8 cellular contexts compared by ENCODE assay signal in the genomic region with DNA sequence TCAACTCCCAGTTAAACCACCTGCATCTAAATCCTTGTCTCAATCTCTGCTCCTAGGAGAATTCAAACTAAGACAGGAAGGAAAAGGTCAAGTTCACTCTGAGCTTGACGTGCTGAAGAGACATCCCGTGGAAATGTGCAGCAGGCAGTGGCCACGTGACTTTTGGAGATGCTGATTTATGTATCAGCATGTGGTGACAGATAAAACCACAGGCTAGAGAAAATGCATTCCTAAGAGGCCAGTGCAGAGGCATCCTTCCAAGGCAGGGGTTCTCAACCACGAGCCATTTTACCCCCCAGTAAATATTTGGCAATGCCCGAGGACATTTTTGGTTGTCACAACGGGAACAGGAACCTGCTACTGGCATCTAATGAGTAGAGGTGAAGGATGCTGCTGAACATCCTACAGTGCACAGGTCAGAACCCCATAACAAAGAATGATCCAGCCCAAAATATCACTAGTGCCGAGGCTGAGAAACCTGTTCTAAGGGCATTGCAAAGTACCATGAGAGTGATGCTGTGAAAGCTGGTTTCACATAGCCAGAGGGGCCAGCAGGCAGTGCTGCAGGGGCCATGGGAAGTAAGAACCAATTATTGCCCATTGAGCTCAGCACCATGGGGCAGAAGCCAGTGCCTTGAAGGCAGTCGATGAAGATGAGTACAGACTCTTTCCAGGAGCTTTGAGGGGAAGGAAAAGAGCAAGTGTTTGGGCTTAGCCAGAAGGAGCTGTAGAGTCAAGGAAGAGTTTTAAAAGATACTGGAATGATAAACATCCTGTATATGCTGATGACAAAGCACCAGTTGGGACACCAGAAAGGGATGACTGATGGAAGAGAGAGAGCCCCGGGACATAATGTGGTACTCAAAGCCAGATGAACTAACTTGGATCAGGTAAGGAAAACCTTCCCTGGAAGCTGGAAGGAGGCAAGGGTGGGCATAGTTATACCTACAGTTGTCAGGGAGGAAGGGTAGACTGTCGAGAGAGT.
DNase-seq lines count a peak whose midpoint lies in the region; ATAC-seq, FAIRE-seq and TF ChIP-seq lines count a peak whose summit lies in the region.
"Had no signal": no experiment of that assay in that cellular context is flagged by ENCODE, and none has a peak within 500 bp of the region (broad histone marks: within the 10 kb centered on the region; RNA-seq: fewer than 3 reads in every experiment).

No MANE protein-coding gene starts in this region.

- H3K9me1 ChIP-seq in endothelial cell of umbilical vein (replicated peaks; ENCODE audit: control insufficient read depth, extremely low read depth, insufficient read depth, low read length), result no peaks in the 10 kb centered on the region

- H3K27me3 ChIP-seq in PC-3 (ENCODE audit: low read length) (no peaks in the 10 kb centered on the region), endothelial cell of umbilical vein (ENCODE audit: control insufficient read depth in 2 of 2, insufficient read depth in 2 of 2, low read length in 2 of 2) (no peaks in the 10 kb centered on the region), psoas muscle (ENCODE audit: insufficient read depth in 3 of 3, low read length in 2 of 3) (no peaks in the 10 kb centered on the region)

- FAIRE-seq in endothelial cell of umbilical vein (lab: Jason Lieb, UNC), result no peak

- no peaks in the 10 kb centered on the region for H3K36me3 ChIP-seq in PC-3 (ENCODE audit: low read depth, low read length)
- no peaks in the 10 kb centered on the region for H3K36me3 ChIP-seq in endothelial cell of umbilical vein (ENCODE audit: control insufficient read depth in 2 of 2, extremely low read depth in 1 of 2, insufficient read depth in 2 of 2, low read length in 2 of 2)
- no peaks in the 10 kb centered on the region for H3K36me3 ChIP-seq in psoas muscle (ENCODE audit: insufficient read depth in 1 of 2, low read depth in 1 of 2)

- H3K4me3 ChIP-seq in PC-3 (ENCODE audit: low read length) (no peak overlapping the region), endothelial cell of umbilical vein (replicated peaks in 1 of 3; ENCODE audit: insufficient read depth in 1 of 3, low read depth in 1 of 3, low read length in 3 of 3) (no peak overlapping the region), psoas muscle (no peak overlapping the region)

- peak; percentile 24 for DNase-seq in GM04504 (ENCODE audit: low read depth)
- peak; percentile 25 for DNase-seq in PC-3
- peak; percentile 16 for DNase-seq in endothelial cell of umbilical vein (ENCODE audit: low read depth, low spot score)
- DNase-seq in psoas muscle, result no peak
- DNase-seq in SKM-1 (lab: John Stamatoyannopoulos, UW; ENCODE audit: unreplicated experiment), result no peak
- DNase-seq in globus pallidus (ENCODE audit: low spot score), result no peak
- DNase-seq in NCI-H1436 (lab: John Stamatoyannopoulos, UW), result no peak
- DNase-seq: activated effector memory CD4-positive, alpha-beta T cell treated with anti-CD3 and anti-CD28 coated beads, Interleukin-2, amount 50 U/mL, for 16 hours had no signal

- intact Hi-C loops in PC-3 (cut with micrococcal nuclease), result no loop called here
- intact Hi-C loops in endothelial cell of umbilical vein (cut with micrococcal nuclease), result no loop called here
- intact Hi-C loops in psoas muscle (cut with DNase I), result no loop called here

- H3K9ac ChIP-seq in PC-3 (ENCODE audit: low read length) (no peak overlapping the region), endothelial cell of umbilical vein (replicated peaks; ENCODE audit: extremely low read depth, insufficient read depth, low read length) (no peak overlapping the region)

- no peak for ATAC-seq in PC-3
- ATAC-seq in psoas muscle, result peak; percentile 54 to 69 (median 64)

- WGBS in psoas muscle, 3 donors, result 18 to 21% (median 21%) methylated on average over 10 of the region's 10 CpGs

- TF ChIP-seq POLR2A in endothelial cell of umbilical vein (IDR thresholded peaks at IDR 0.05; ENCODE audit: low read depth, low read length), result no peak

- CTCF ChIA-PET in PC-3 (lab: Charles Lee), result interaction anchor here (1.1 kb wide), 1 partner anchor 379 kb away, joined by 4 read pairs; no protein-coding TSS in a partner anchor
- CTCF ChIA-PET in endothelial cell of umbilical vein (lab: Charles Lee), result interaction anchor here (0.9 to 7.9 kb wide), 3 partner anchors 105 to 378 kb away, joined by 3 to 168 read pairs (median 36); partner anchors contain the start of gene LOXHD1

- H3K9me3 ChIP-seq in PC-3 (ENCODE audit: low read length), result no peaks in the 10 kb centered on the region
- no peaks in the 10 kb centered on the region for H3K9me3 ChIP-seq in endothelial cell of umbilical vein (replicated peaks; ENCODE audit: control insufficient read depth, insufficient read depth, low read length)
- H3K9me3 ChIP-seq in psoas muscle, result no peaks in the 10 kb centered on the region

- H3K4me2 ChIP-seq in PC-3 (ENCODE audit: low read length), result no peak overlapping the region
- no peak overlapping the region for H3K4me2 ChIP-seq in endothelial cell of umbilical vein (ENCODE audit: insufficient read depth, low read length)

- dilution Hi-C loops in endothelial cell of umbilical vein (cut with MboI; ENCODE audit: extremely low pct_ligation_motif_present, low sequenced_read_pairs), result no loop called here

- H3K4me1 ChIP-seq in PC-3 (ENCODE audit: insufficient read depth, low read length) (peaks cover under 1% of the 10 kb centered on the region; the same call in 1 of the 2 replicates), endothelial cell of umbilical vein (ENCODE audit: control insufficient read depth, extremely low read depth, insufficient read depth, low read length) (peaks cover 3% of the 10 kb centered on the region), psoas muscle (peaks cover 18% of the 10 kb centered on the region)

- H3F3A ChIP-seq in PC-3 (ENCODE audit: low read length, unreplicated experiment), result no peaks in the 10 kb centered on the region

- no peaks in the 10 kb centered on the region for H3K9me2 ChIP-seq in PC-3 (replicated peaks; ENCODE audit: low read length)

- BruUV-seq in PC-3 (replicated peaks; lab: Mats Ljungman, UMichigan) (no TSS peak), endothelial cell of umbilical vein (replicated peaks; lab: Mats Ljungman, UMichigan) (no TSS peak)

- H2AFZ ChIP-seq in PC-3 (ENCODE audit: low read length) (no peak overlapping the region), endothelial cell of umbilical vein (ENCODE audit: low read depth, low read length) (no peak overlapping the region)

- TF ChIP-seq CTCF in PC-3 (conservative IDR thresholded peaks at IDR 0.05; ENCODE audit: low read depth, low read length) (no peak), endothelial cell of umbilical vein (IDR thresholded peaks at IDR 0.05; ENCODE audit: extremely low read depth in 1 of 2, insufficient read depth in 1 of 2, low read depth in 1 of 2, low read length in 2 of 2) (no peak), psoas muscle (IDR thresholded peaks at IDR 0.05) (no peak)

- H4K20me1 ChIP-seq in PC-3 (ENCODE audit: low read length) (no peaks in the 10 kb centered on the region), endothelial cell of umbilical vein (replicated peaks; ENCODE audit: control insufficient read depth, extremely low read depth, insufficient read depth, low read length) (no peaks in the 10 kb centered on the region)

- H3K27ac ChIP-seq in PC-3 (ENCODE audit: low read length) (no peak overlapping the region), endothelial cell of umbilical vein (ENCODE audit: insufficient read depth, low read depth, low read length) (no peak overlapping the region), psoas muscle (peak overlapping the region; percentile 11)

- H3K79me2 ChIP-seq in PC-3 (ENCODE audit: low read length) (no peaks in the 10 kb centered on the region), endothelial cell of umbilical vein (ENCODE audit: control insufficient read depth, insufficient read depth, low read length) (no peaks in the 10 kb centered on the region)

- POLR2A ChIA-PET in PC-3 (lab: Charles Lee; ENCODE audit: unreplicated experiment) (no interaction called here), endothelial cell of umbilical vein (lab: Charles Lee) (no interaction called here)

TF ChIP-seq in endothelial cell of umbilical vein, 7 proteins besides CTCF, POLR2A, EP300 and RAD21:
- TF ChIP-seq FOS (IDR thresholded peaks at IDR 0.05; ENCODE audit: borderline replicate concordance, insufficient read depth, low read length) (no peak), MAX (IDR thresholded peaks at IDR 0.05; ENCODE audit: insufficient read depth, insufficient read length) (peak; percentile 77)

Comparison
In these comparisons a context has a peak if more than half of its experiments do, and no peak if none do; other contexts are left out.
1. DNase-seq: peak in GM04504 (single experiment), PC-3 (single experiment) and endothelial cell of umbilical vein (single experiment); none in psoas muscle (0 of 2), SKM-1 (single experiment), globus pallidus (single experiment) and NCI-H1436 (single experiment).